In genomic region chr2:55059793-55060192, GRCh38 we compare ENCODE assay signal across 22 cellular contexts. TPM values are rescaled to one million over a fixed set of nuclear protein-coding genes. Genes with fewer than 3 reads are reported as not detected.
A peak's percentile ranks its signal among the peaks of the same experiment; 100 is the strongest.
DNase-seq lines count a peak whose midpoint lies in the region; ATAC-seq, FAIRE-seq and TF ChIP-seq lines count a peak whose summit lies in the region.
"Had no signal": no experiment of that assay in that cellular context is flagged by ENCODE, and none has a peak within 500 bp of the region (broad histone marks: within the 10 kb centered on the region; RNA-seq: fewer than 3 reads in every experiment).

No MANE protein-coding gene starts in this region.

- H3K23me2 ChIP-seq in H1 (ENCODE audit: low read depth, low read length) = no peaks in the 10 kb centered on the region

- H3K4me3 ChIP-seq in HEK293 (ENCODE audit: low read depth, low read length) (no peak overlapping the region), astrocyte (ENCODE audit: insufficient read depth, low read depth, low read length) (no peak overlapping the region), H1 (ENCODE audit: extremely low read depth in 1 of 4, insufficient read depth in 2 of 4, low read depth in 3 of 4, low read length in 4 of 4) (no peak overlapping the region), Peyer's patch (no peak overlapping the region)
- H3K4me3 ChIP-seq: A549; BLaER1 treated with 17β-estradiol and CSF1 and Interleukin-3, amounts not matched to agents 10 nM and 100 nM had no signal

- no peak overlapping the region for H3K27ac Mint-ChIP-seq in astrocyte (ENCODE audit: unreplicated experiment)
- no peak overlapping the region for H3K27ac Mint-ChIP-seq in activated CD8-positive, alpha-beta T cell treated with anti-CD3 and anti-CD28 coated beads for 36 hours
- H3K27ac Mint-ChIP-seq: B cell; CD4-positive, alpha-beta T cell; CD8-positive, alpha-beta T cell had no signal

- no peak overlapping the region for H3K4ac ChIP-seq in H1 (replicated peaks; ENCODE audit: insufficient read length, low read depth, low read length)

- H3K9ac ChIP-seq in astrocyte (ENCODE audit: low read length) (no peak overlapping the region), H1 (replicated peaks in 1 of 4; ENCODE audit: extremely low read depth in 1 of 4, low read depth in 3 of 4, low read length in 3 of 4) (no peak overlapping the region)
- H3K9ac ChIP-seq: BLaER1 treated with 17β-estradiol and CSF1 and Interleukin-3, amounts not matched to agents 10 nM and 100 nM had no signal

- CTCF ChIA-PET in HEK293 (lab: Yijun Ruan, JAX) (interaction anchor here (0.9 kb wide), 1 partner anchor 11 kb away, joined by 3 read pairs; no protein-coding TSS in a partner anchor), H1 (lab: Charles Lee; ENCODE audit: partially characterized antibody) (interaction anchor here (1.2 to 2.5 kb wide), 3 partner anchors 10 to 107 kb away, joined by 3 to 7 read pairs (median 6); no protein-coding TSS in a partner anchor)
- CTCF ChIA-PET in activated CD8-positive, alpha-beta T cell treated with anti-CD3 and anti-CD28 coated beads for 36 hours (lab: Charles Lee) = interaction anchor here (1.3 kb wide), 1 partner anchor 108 kb away, joined by 3 read pairs; no protein-coding TSS in a partner anchor

- no peak overlapping the region for H2BK120ac ChIP-seq in H1 (replicated peaks; ENCODE audit: low read depth, low read length)

- H2BK12ac ChIP-seq in H1 (ENCODE audit: low read depth, low read length) = no peak overlapping the region

- DNase-seq in astrocyte (ENCODE audit: low read depth) (peak; percentile 16), H1 (ENCODE audit: low read depth in 1 of 2, low spot score in 2 of 2) (no peak), Peyer's patch (no peak)
- DNase-seq in activated CD8-positive, alpha-beta T cell treated with anti-CD3 and anti-CD28 coated beads for 36 hours = no peak
- DNase-seq: AML-193; Caco-2; Calu3; CD4-positive, alpha-beta T cell; CD8-positive, alpha-beta T cell; DMS79 treated with DMSO at 0.1 percent for 48 hours; GF-D8 had no signal

- no peak overlapping the region for H4K5ac ChIP-seq in H1 (ENCODE audit: insufficient read length, low read depth, low read length)

- no peaks in the 10 kb centered on the region for H3K4me1 ChIP-seq in HEK293 (ENCODE audit: control insufficient read depth, insufficient read depth, low read length)
- peaks cover 4% of the 10 kb centered on the region for H3K4me1 ChIP-seq in astrocyte (ENCODE audit: insufficient read depth, low read length)
- H3K4me1 ChIP-seq in H1 (replicated peaks in 1 of 4; ENCODE audit: control insufficient read depth in 3 of 4, insufficient read depth in 4 of 4, low read length in 3 of 4) = peaks cover 0 to 5% (median 0%) of the 10 kb centered on the region in 4 experiments; a peak in 2 of 7 replicates
- H3K4me1 ChIP-seq in Peyer's patch = no peaks in the 10 kb centered on the region
- H3K4me1 ChIP-seq: Caco-2 had no signal

- FAIRE-seq in astrocyte (lab: Jason Lieb, UNC) (no peak), H1 (lab: Jason Lieb, UNC) (no peak)
- FAIRE-seq: A549, D721Med, G401.6, GM12891, GM19239 had no signal

- H3K56ac ChIP-seq in H1 (replicated peaks; ENCODE audit: insufficient read length, low read depth, low read length) = no peak overlapping the region

- H3K4me3 Mint-ChIP-seq in astrocyte (ENCODE audit: unreplicated experiment) = no peak overlapping the region
- no peak overlapping the region for H3K4me3 Mint-ChIP-seq in activated CD8-positive, alpha-beta T cell treated with anti-CD3 and anti-CD28 coated beads for 36 hours
- H3K4me3 Mint-ChIP-seq: B cell; CD4-positive, alpha-beta T cell; CD8-positive, alpha-beta T cell had no signal

- intact Hi-C loops in activated CD8-positive, alpha-beta T cell treated with anti-CD3 and anti-CD28 coated beads for 36 hours (cut with micrococcal nuclease) = no loop called here

- TF ChIP-seq CTCF in HEK293 (tag by site-specific recombination; IDR thresholded peaks at IDR 0.05) = no peak
- TF ChIP-seq CTCF in astrocyte (IDR thresholded peaks at IDR 0.05; ENCODE audit: insufficient read depth, low read depth, low read length) = no peak
- no peak for TF ChIP-seq CTCF in H1 (IDR thresholded peaks at IDR 0.05; ENCODE audit: control extremely low read depth in 1 of 3, insufficient read depth in 1 of 3, low read depth in 1 of 3, low read length in 3 of 3)
- no peak for TF ChIP-seq CTCF in activated CD8-positive, alpha-beta T cell treated with anti-CD3 and anti-CD28 coated beads for 36 hours (IDR thresholded peaks at IDR 0.05)
- TF ChIP-seq CTCF in Peyer's patch (IDR thresholded peaks at IDR 0.05) = no peak

- WGBS in H1 (ENCODE audit: extremely low coverage in 1 of 2, insufficient coverage in 1 of 2, insufficient read length in 1 of 2, insufficient replicate concordance in 2 of 2, low coverage in 1 of 2, low lambda C conversion rate in 2 of 2, missing lambda C conversion rate in 1 of 2), 2 experiments = 80% methylated on average over 4 of the region's 4 CpGs; no CpG with 5 or more reads in 1 of the 2 experiments

- peaks cover 9% of the 10 kb centered on the region for H3K4me1 Mint-ChIP-seq in astrocyte (ENCODE audit: low read depth, unreplicated experiment)
- H3K4me1 Mint-ChIP-seq in activated CD8-positive, alpha-beta T cell treated with anti-CD3 and anti-CD28 coated beads for 36 hours (ENCODE audit: low read depth) = peaks cover 13% of the 10 kb centered on the region

- H2AFZ ChIP-seq in astrocyte (ENCODE audit: low read depth, low read length) (no peak overlapping the region), H1 (ENCODE audit: low read length) (no peak overlapping the region)

- H4K8ac ChIP-seq in H1 (ENCODE audit: extremely low read depth, insufficient read depth, low read length) = no peak overlapping the region

- H2BK15ac ChIP-seq in H1 (ENCODE audit: low read length) = no peak overlapping the region

- no peak for TF ChIP-seq POLR2A in H1 (IDR thresholded peaks at IDR 0.05; ENCODE audit: control extremely low read depth in 1 of 2, low read depth in 2 of 2, low read length in 2 of 2)
- no peak for TF ChIP-seq POLR2A in Peyer's patch (IDR thresholded peaks at IDR 0.05)

- H2AK5ac ChIP-seq in H1 (ENCODE audit: low read depth, low read length) = no peak overlapping the region

- H3K27ac ChIP-seq in HEK293 (ENCODE audit: extremely low read depth, low read depth, low read length) (no peak overlapping the region), astrocyte (ENCODE audit: low read depth, low read length) (no peak overlapping the region), H1 (ENCODE audit: low read depth, low read length) (no peak overlapping the region), Peyer's patch (no peak overlapping the region)
- H3K27ac ChIP-seq: 22Rv1; A549; BLaER1 treated with 17β-estradiol and CSF1 and Interleukin-3, amounts not matched to agents 10 nM and 100 nM; C4-2B had no signal

- no peak overlapping the region for H3K23ac ChIP-seq in H1 (ENCODE audit: insufficient read length)

- no peak overlapping the region for H3K14ac ChIP-seq in H1 (ENCODE audit: insufficient read length)

- TF ChIP-seq RAD21 in H1 (IDR thresholded peaks at IDR 0.05 in 1 of 2, conservative IDR thresholded peaks at IDR 0.05 in 1 of 2; ENCODE audit: low read depth in 2 of 2, low read length in 2 of 2) = no peak

- no peak for ATAC-seq in activated CD8-positive, alpha-beta T cell treated with anti-CD3 and anti-CD28 coated beads for 36 hours
- no peak for ATAC-seq in HG03097 (IDR thresholded peaks at IDR 0.05; ENCODE audit: low FRiP score, unreplicated experiment)
- ATAC-seq: A549; CD8-positive, alpha-beta T cell had no signal

- H3K9me3 Mint-ChIP-seq in astrocyte (ENCODE audit: unreplicated experiment) = no peaks in the 10 kb centered on the region
- H3K9me3 Mint-ChIP-seq in activated CD8-positive, alpha-beta T cell treated with anti-CD3 and anti-CD28 coated beads for 36 hours = no peaks in the 10 kb centered on the region
- H3K9me3 Mint-ChIP-seq: CD4-positive, alpha-beta T cell; CD8-positive, alpha-beta T cell had no signal

- H3K27me3 Mint-ChIP-seq in astrocyte (ENCODE audit: low read depth, unreplicated experiment) = no peaks in the 10 kb centered on the region
- no peaks in the 10 kb centered on the region for H3K27me3 Mint-ChIP-seq in activated CD8-positive, alpha-beta T cell treated with anti-CD3 and anti-CD28 coated beads for 36 hours
- H3K27me3 Mint-ChIP-seq: B cell; CD4-positive, alpha-beta T cell had no signal

- H3K36me3 Mint-ChIP-seq in astrocyte (ENCODE audit: low read depth, unreplicated experiment) = peaks cover 9% of the 10 kb centered on the region
- no peaks in the 10 kb centered on the region for H3K36me3 Mint-ChIP-seq in activated CD8-positive, alpha-beta T cell treated with anti-CD3 and anti-CD28 coated beads for 36 hours (ENCODE audit: low read depth)
- H3K36me3 Mint-ChIP-seq: CD8-positive, alpha-beta T cell had no signal

- H2BK5ac ChIP-seq in H1 (ENCODE audit: low read depth, low read length) = no peak overlapping the region

- no peaks in the 10 kb centered on the region for H3K79me1 ChIP-seq in H1 (ENCODE audit: low read depth, low read length)

- H3K18ac ChIP-seq in H1 (ENCODE audit: extremely low read depth, low read length) = no peak overlapping the region

- POLR2A ChIA-PET in HEK293 (lab: Yijun Ruan, JAX) = no interaction called here
- POLR2A ChIA-PET in H1 (lab: Charles Lee; ENCODE audit: partially characterized antibody) = interaction anchor here (1.7 to 2.5 kb wide), 2 partner anchors 10 to 11 kb away, joined by 3 to 9 read pairs; partner anchors contain the start of gene RTN4
- POLR2A ChIA-PET in activated CD8-positive, alpha-beta T cell treated with anti-CD3 and anti-CD28 coated beads for 36 hours (lab: Charles Lee) = no interaction called here

- no peak overlapping the region for H3K4me2 ChIP-seq in astrocyte (ENCODE audit: low read length)
- no peak overlapping the region for H3K4me2 ChIP-seq in H1 (ENCODE audit: insufficient read depth in 1 of 2, low read depth in 2 of 2, low read length in 2 of 2)
- H3K4me2 ChIP-seq: A549; BLaER1 treated with 17β-estradiol and CSF1 and Interleukin-3, amounts not matched to agents 10 nM and 100 nM had no signal

- H3K36me3 ChIP-seq in HEK293 (ENCODE audit: control insufficient read depth in 2 of 2, insufficient read depth in 1 of 2, low read length in 2 of 2) (no peaks in the 10 kb centered on the region), astrocyte (ENCODE audit: insufficient read depth, low read length) (no peaks in the 10 kb centered on the region), H1 (ENCODE audit: control insufficient read depth in 2 of 4, insufficient read depth in 4 of 4, low read length in 3 of 4) (no peaks in the 10 kb centered on the region), Peyer's patch (no peaks in the 10 kb centered on the region)
- H3K36me3 ChIP-seq: BLaER1 treated with 17β-estradiol and CSF1 and Interleukin-3, amounts not matched to agents 10 nM and 100 nM had no signal

- H4K20me1 ChIP-seq in astrocyte (ENCODE audit: insufficient read depth, low read length) (no peaks in the 10 kb centered on the region), H1 (replicated peaks in 1 of 2; ENCODE audit: control insufficient read depth in 1 of 2, insufficient read depth in 2 of 2, low read length in 2 of 2) (no peaks in the 10 kb centered on the region)
- H4K20me1 ChIP-seq: BLaER1 treated with 17β-estradiol and CSF1 and Interleukin-3, amounts not matched to agents 10 nM and 100 nM had no signal

- no peak overlapping the region for H4K91ac ChIP-seq in H1 (replicated peaks; ENCODE audit: insufficient read length, low read length)

- H2BK20ac ChIP-seq in H1 (ENCODE audit: low read length) = no peak overlapping the region

- H3K9me3 ChIP-seq in HEK293 (ENCODE audit: control insufficient read depth, insufficient read depth, low read depth, low read length) (no peaks in the 10 kb centered on the region), astrocyte (ENCODE audit: insufficient read depth, low read depth, low read length) (no peaks in the 10 kb centered on the region), H1 (ENCODE audit: insufficient read depth in 2 of 2, low read depth in 1 of 2, low read length in 1 of 2) (no peaks in the 10 kb centered on the region), Peyer's patch (no peaks in the 10 kb centered on the region)
- H3K9me3 ChIP-seq: A549, Caco-2 had no signal

- H3K27me3 ChIP-seq in astrocyte (ENCODE audit: insufficient read depth, low read length) (no peaks in the 10 kb centered on the region), H1 (replicated peaks in 1 of 4; ENCODE audit: control insufficient read depth in 3 of 4, extremely low read depth in 1 of 4, insufficient read depth in 3 of 4, low read length in 3 of 4) (no peaks in the 10 kb centered on the region), Peyer's patch (no peaks in the 10 kb centered on the region)
- H3K27me3 ChIP-seq: BLaER1 treated with 17β-estradiol and CSF1 and Interleukin-3, amounts not matched to agents 10 nM and 100 nM had no signal

- H3K79me2 ChIP-seq in astrocyte (ENCODE audit: insufficient read depth, low read length) (no peaks in the 10 kb centered on the region), H1 (ENCODE audit: control insufficient read depth in 1 of 2, insufficient read depth in 2 of 2, low read length in 2 of 2) (no peaks in the 10 kb centered on the region)

- no peak for TF ChIP-seq EP300 in H1 (IDR thresholded peaks at IDR 0.05; ENCODE audit: borderline replicate concordance in 1 of 2, low read depth in 2 of 2, low read length in 2 of 2)

RNA-seq across cellular contexts. Expression of gene RTN4, which starts 9.5 kb away (rescaled TPM):
- total RNA-seq in astrocyte = 509 and 541 TPM in 2 replicates
- total RNA-seq in H1 (2021; fragmentation: NEBNext Ultra II Directional; extraction: Animal tissue kit (Norgen Biotek cat#: 25700)) = 240 and 242 TPM in 2 replicates
- polyA plus RNA-seq in H1 (2011; rRNA removed) = 113 and 179 TPM in 2 replicates
- 181 TPM for polyA plus RNA-seq in H1 (2011; cell fraction: cytosol; rRNA removed)
- polyA plus RNA-seq in H1 (2011; cell fraction: nucleus; rRNA removed) = 68.6 TPM
- polyA plus RNA-seq in H1 (2012, experiment 1 of 2) = 159 to 285 TPM (median 199 TPM) in 4 replicates
- polyA plus RNA-seq in H1 (2012, experiment 2 of 2) = 93.2 TPM
- 447 TPM for polyA plus RNA-seq in H1 (2013, experiment 1 of 2)
- polyA plus RNA-seq in H1 (2013, experiment 2 of 2) = 509 TPM
- 157 and 171 TPM in 2 replicates for polyA minus RNA-seq in H1 (2011; rRNA and poly(A)+ RNA removed)
- 108 TPM for polyA minus RNA-seq in H1 (2011; cell fraction: cytosol; rRNA and poly(A)+ RNA removed)
- 128 TPM for polyA minus RNA-seq in H1 (2011; cell fraction: nucleus; rRNA and poly(A)+ RNA removed)
- 10 to 100 TPM; 81.5 to 85.0 TPM for total RNA-seq in activated CD8-positive, alpha-beta T cell treated with anti-CD3 and anti-CD28 coated beads for 36 hours
- 100 to 1,000 TPM; 140 to 313 (median 195) TPM for total RNA-seq in Peyer's patch
